Comparison of ENCODE assay signal across 1 cellular context in the genomic region with DNA sequence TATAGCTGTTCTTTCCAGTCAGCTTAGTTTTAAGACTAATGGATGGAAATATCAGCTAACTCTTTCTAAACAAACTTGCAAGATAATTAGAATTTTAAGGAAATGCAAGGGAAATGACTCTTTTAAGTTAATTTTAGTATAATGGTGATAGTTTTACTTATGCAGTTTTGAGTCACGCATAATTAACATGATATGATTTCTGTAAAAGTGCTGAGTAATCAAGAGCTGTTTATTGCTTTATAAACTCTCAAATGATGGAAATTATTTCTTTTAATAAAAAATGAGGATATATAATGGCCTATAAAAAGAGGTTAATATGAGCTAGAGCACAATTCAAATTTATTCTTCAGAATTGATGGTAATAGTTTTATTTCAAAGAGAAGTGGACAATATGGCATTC.
TF ChIP-seq lines count a peak whose summit lies in the region.

No MANE protein-coding gene starts in this region.

TF ChIP-seq in K562, 482 proteins besides CTCF, POLR2A, EP300 and RAD21 (continued from another document):
- no peak for TF ChIP-seq POU5F1 (IDR thresholded peaks at IDR 0.05; ENCODE audit: borderline replicate concordance, low read depth, low read length, partially characterized antibody)
- TF ChIP-seq, protein P1, sequence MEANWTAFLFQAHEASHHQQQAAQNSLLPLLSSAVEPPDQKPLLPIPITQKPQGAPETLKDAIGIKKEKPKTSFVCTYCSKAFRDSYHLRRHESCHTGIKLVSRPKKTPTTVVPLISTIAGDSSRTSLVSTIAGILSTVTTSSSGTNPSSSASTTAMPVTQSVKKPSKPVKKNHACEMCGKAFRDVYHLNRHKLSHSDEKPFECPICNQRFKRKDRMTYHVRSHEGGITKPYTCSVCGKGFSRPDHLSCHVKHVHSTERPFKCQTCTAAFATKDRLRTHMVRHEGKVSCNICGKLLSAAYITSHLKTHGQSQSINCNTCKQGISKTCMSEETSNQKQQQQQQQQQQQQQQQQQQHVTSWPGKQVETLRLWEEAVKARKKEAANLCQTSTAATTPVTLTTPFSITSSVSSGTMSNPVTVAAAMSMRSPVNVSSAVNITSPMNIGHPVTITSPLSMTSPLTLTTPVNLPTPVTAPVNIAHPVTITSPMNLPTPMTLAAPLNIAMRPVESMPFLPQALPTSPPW (CRISPR knock-in tag; IDR thresholded peaks at IDR 0.05) = no peak
- peak; percentile 70 for TF ChIP-seq ZNF316 (IDR thresholded peaks at IDR 0.05)
- no peak for TF ChIP-seq WHSC1 (IDR thresholded peaks at IDR 0.05; ENCODE audit: low read length)
- no peak for TF ChIP-seq NFYB (IDR thresholded peaks at IDR 0.05; ENCODE audit: extremely low read depth, insufficient read length)
- TF ChIP-seq MAFG (tag; conservative IDR thresholded peaks at IDR 0.05) = 0 out of 2 replicates have a peak, but pooled peaks have one; percentile 35
- no peak for TF ChIP-seq TBP (optimal IDR thresholded peaks at IDR 0.05; ENCODE audit: low read depth, low read length)
